Comparison of ENCODE assay signal across 8 cellular contexts in the genomic region with DNA sequence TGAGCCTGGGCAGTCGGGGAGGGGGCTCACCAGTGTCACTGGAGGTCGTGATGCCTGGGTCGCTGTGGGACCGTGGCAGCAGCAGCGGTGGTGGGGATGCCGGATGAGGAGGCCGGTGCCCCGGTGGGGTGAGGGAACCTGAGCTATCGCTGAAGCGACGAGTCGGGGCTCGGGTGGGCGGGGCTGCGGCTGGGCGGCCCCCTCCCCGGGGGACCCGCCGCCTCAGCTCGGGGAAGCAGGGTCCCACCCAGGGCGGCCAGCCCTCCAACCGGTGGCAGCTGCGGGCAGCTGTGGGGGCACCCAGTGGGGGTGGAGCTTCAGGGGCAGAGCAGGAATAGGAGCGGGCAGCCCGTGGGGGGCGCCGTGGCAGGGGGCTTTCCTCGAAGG. TPM values are rescaled to one million over a fixed set of nuclear protein-coding genes. Genes with fewer than 3 reads are reported as not detected.
DNase-seq lines count a peak whose midpoint lies in the region; ATAC-seq and TF ChIP-seq lines count a peak whose summit lies in the region.

No MANE protein-coding gene starts in this region.

- H3K27ac Mint-ChIP-seq in activated B cell treated with CpG ODN at 0.5 μM for 24 hours: no peak overlapping the region

- H3K4me3 ChIP-seq in GM08714 (ENCODE audit: low read length): peak overlapping the region; percentile 59; the same call in 1 of the 2 replicates
- H3K4me3 ChIP-seq in H7 (ENCODE audit: insufficient read depth, low read depth, low read length): peak overlapping the region; percentile 82
- no peak overlapping the region for H3K4me3 ChIP-seq in mucosa of stomach (ENCODE audit: low read length)

- H3K36me3 ChIP-seq in H7 (replicated peaks; ENCODE audit: control insufficient read depth, insufficient read depth, low read length) (no peaks in the 10 kb centered on the region; the same call in none of the 2 replicates), mucosa of stomach (ENCODE audit: control insufficient read depth, insufficient read depth, low read length) (no peaks in the 10 kb centered on the region)

- no peaks in the 10 kb centered on the region for H3K9me3 Mint-ChIP-seq in activated B cell treated with CpG ODN at 0.5 μM for 24 hours

- H3K4me3 Mint-ChIP-seq in activated B cell treated with CpG ODN at 0.5 μM for 24 hours: peak overlapping the region; percentile 73

- H3K27me3 Mint-ChIP-seq in activated B cell treated with CpG ODN at 0.5 μM for 24 hours: no peaks in the 10 kb centered on the region

- DNase-seq in H7 (peak; percentile 90), activated B cell treated with CpG ODN at 0.5 μM for 24 hours (no peak), DMS 273 treated with DMSO at 0.1 percent for 48 hours (lab: John Stamatoyannopoulos, UW) (no peak), DMS114 treated with DMSO at 0.1 percent for 48 hours (lab: John Stamatoyannopoulos, UW; ENCODE audit: unreplicated experiment) (no peak), SK-N-DZ (ENCODE audit: low spot score) (no peak)

- peak overlapping the region; percentile 56 for H3K9ac ChIP-seq in mucosa of stomach (ENCODE audit: low read length)

- peak; percentile 12 for ATAC-seq in activated B cell treated with CpG ODN at 0.5 μM for 24 hours (ENCODE audit: low read depth)
- no peak for ATAC-seq in GM18519 (IDR thresholded peaks at IDR 0.05; ENCODE audit: low FRiP score, unreplicated experiment)

- H3K9me3 ChIP-seq in mucosa of stomach (ENCODE audit: control insufficient read depth, low read length): no peaks in the 10 kb centered on the region

- H3K27me3 ChIP-seq in H7 (ENCODE audit: control insufficient read depth, insufficient read depth, low read length) (peaks cover 26% of the 10 kb centered on the region), mucosa of stomach (ENCODE audit: control insufficient read depth, insufficient read depth, low read length) (no peaks in the 10 kb centered on the region)

- peaks cover 21% of the 10 kb centered on the region for H3K4me1 ChIP-seq in mucosa of stomach (ENCODE audit: control insufficient read depth, insufficient read depth, low read length)

- peaks cover 23% of the 10 kb centered on the region for H3K4me1 Mint-ChIP-seq in activated B cell treated with CpG ODN at 0.5 μM for 24 hours

- H3K36me3 Mint-ChIP-seq in activated B cell treated with CpG ODN at 0.5 μM for 24 hours (ENCODE audit: low read depth): no peaks in the 10 kb centered on the region

- POLR2A ChIA-PET in activated B cell treated with CpG ODN at 0.5 μM for 24 hours (lab: Charles Lee): interaction anchor here (0.5 to 5.4 kb wide), 13 partner anchors 9 to 313 kb away, joined by 3 to 31 read pairs (median 7); a partner anchor contains a TSS

- TF ChIP-seq CTCF in activated B cell treated with CpG ODN at 0.5 μM for 24 hours (IDR thresholded peaks at IDR 0.05): no peak

- intact Hi-C loops in activated B cell treated with CpG ODN at 0.5 μM for 24 hours (cut with micrococcal nuclease): loop anchor here (1.0 to 10.0 kb wide), 5 partner anchors 58 to 805 kb away; a partner anchor contains a TSS

- CTCF ChIA-PET in activated B cell treated with CpG ODN at 0.5 μM for 24 hours (lab: Charles Lee): interaction anchor here (0.8 to 4.0 kb wide), 21 partner anchors 9 to 479 kb away, joined by 3 to 79 read pairs (median 5); a partner anchor contains a TSS

RNA-seq across cellular contexts. Expression of a gene that starts 5.0 kb away (rescaled TPM):
- total RNA-seq in H7 (2014; rRNA removed; shearing (Covaris generic)): 9.4 and 14.7 TPM in 2 replicates
- total RNA-seq in activated B cell treated with CpG ODN at 0.5 μM for 24 hours: 13.7 and 14.8 TPM in 2 replicates
- 20.3 and 23.6 TPM in 2 replicates for polyA plus RNA-seq in SK-N-DZ (2014; cell fraction: cytosol; rRNA removed)
- polyA plus RNA-seq in SK-N-DZ (2014; cell fraction: nucleus; rRNA removed): 72.0 and 119 TPM in 2 replicates

RNA-seq across cellular contexts. Expression of a gene that starts 11.9 kb away (rescaled TPM):
- 59.4 and 61.4 TPM in 2 replicates for total RNA-seq in H7 (2014; rRNA removed; shearing (Covaris generic))
- 71.8 and 78.6 TPM in 2 replicates for total RNA-seq in activated B cell treated with CpG ODN at 0.5 μM for 24 hours
- 52.0 and 61.2 TPM in 2 replicates for polyA plus RNA-seq in SK-N-DZ (2014; cell fraction: cytosol; rRNA removed)
- 41.1 and 81.4 TPM in 2 replicates for polyA plus RNA-seq in SK-N-DZ (2014; cell fraction: nucleus; rRNA removed)

RNA-seq across cellular contexts. Expression of a gene that starts 23.1 kb away (rescaled TPM):
- 38.7 and 48.6 TPM in 2 replicates for total RNA-seq in H7 (2014; rRNA removed; shearing (Covaris generic))
- total RNA-seq in activated B cell treated with CpG ODN at 0.5 μM for 24 hours: 109 and 112 TPM in 2 replicates
- polyA plus RNA-seq in SK-N-DZ (2014; cell fraction: cytosol; rRNA removed): 33.7 and 34.1 TPM in 2 replicates
- polyA plus RNA-seq in SK-N-DZ (2014; cell fraction: nucleus; rRNA removed): 287 and 348 TPM in 2 replicates

RNA-seq across cellular contexts. Expression of a gene that starts 27.0 kb away (rescaled TPM):
- 5.1 and 7.7 TPM in 2 replicates for total RNA-seq in H7 (2014; rRNA removed; shearing (Covaris generic))
- total RNA-seq in activated B cell treated with CpG ODN at 0.5 μM for 24 hours: 2.7 TPM in 2 replicates
- polyA plus RNA-seq in SK-N-DZ (2014; cell fraction: cytosol; rRNA removed): 14.5 and 24.3 TPM in 2 replicates
- 80.0 and 137 TPM in 2 replicates for polyA plus RNA-seq in SK-N-DZ (2014; cell fraction: nucleus; rRNA removed)

RNA-seq across cellular contexts. Expression of a gene that starts 41.7 kb away (rescaled TPM):
- 180 and 221 TPM in 2 replicates for total RNA-seq in H7 (2014; rRNA removed; shearing (Covaris generic))
- 36.7 and 38.2 TPM in 2 replicates for total RNA-seq in activated B cell treated with CpG ODN at 0.5 μM for 24 hours
- 83.7 and 106 TPM in 2 replicates for polyA plus RNA-seq in SK-N-DZ (2014; cell fraction: cytosol; rRNA removed)
- 77.1 and 99.5 TPM in 2 replicates for polyA plus RNA-seq in SK-N-DZ (2014; cell fraction: nucleus; rRNA removed)
